ENCODE assay signal across 1 cellular context in the genomic region with DNA sequence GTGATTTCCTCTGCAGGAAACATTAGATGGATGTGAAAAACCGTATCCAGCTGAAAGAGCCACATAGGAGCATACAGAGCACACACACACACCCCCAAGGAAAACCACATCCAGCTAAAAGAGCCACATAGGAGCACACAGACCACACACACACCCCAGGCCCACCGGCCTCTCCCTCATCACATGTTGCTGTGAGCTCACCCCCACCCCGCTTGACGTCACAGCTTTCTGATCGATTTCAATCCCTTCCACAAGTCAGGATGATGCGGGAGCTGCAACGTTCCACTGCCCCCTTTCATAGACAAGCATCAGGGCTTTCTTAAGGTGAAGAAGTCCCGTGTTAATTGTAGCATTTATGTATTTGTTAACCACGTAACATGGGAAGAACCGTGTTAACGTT.
A peak's percentile ranks its signal among the peaks of the same experiment; 100 is the strongest.
TF ChIP-seq lines count a peak whose summit lies in the region.

No MANE protein-coding gene starts in this region.

TF ChIP-seq in HepG2, 621 proteins besides CTCF, POLR2A, EP300 and RAD21:
- TF ChIP-seq, protein P1, sequence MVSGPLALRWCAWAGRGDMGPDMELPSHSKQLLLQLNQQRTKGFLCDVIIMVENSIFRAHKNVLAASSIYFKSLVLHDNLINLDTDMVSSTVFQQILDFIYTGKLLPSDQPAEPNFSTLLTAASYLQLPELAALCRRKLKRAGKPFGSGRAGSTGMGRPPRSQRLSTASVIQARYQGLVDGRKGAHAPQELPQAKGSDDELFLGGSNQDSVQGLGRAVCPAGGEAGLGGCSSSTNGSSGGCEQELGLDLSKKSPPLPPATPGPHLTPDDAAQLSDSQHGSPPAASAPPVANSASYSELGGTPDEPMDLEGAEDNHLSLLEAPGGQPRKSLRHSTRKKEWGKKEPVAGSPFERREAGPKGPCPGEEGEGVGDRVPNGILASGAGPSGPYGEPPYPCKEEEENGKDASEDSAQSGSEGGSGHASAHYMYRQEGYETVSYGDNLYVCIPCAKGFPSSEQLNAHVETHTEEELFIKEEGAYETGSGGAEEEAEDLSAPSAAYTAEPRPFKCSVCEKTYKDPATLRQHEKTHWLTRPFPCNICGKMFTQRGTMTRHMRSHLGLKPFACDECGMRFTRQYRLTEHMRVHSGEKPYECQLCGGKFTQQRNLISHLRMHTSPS (CRISPR knock-in tag; IDR thresholded peaks at IDR 0.05; ENCODE audit: low read depth), result no peak
- TF ChIP-seq CREB1 (IDR thresholded peaks at IDR 0.05) (peak; percentile 72), CREB1 (CRISPR knock-in tag; IDR thresholded peaks at IDR 0.05) (no peak)
